In genomic region chr1:179091691-179092165, GRCh38 we compare ENCODE assay signal across 10 cellular contexts. TPM values are rescaled to one million over a fixed set of nuclear protein-coding genes. Genes with fewer than 3 reads are reported as not detected.
DNase-seq lines count a peak whose midpoint lies in the region; ATAC-seq and TF ChIP-seq lines count a peak whose summit lies in the region.
"Had no signal": no experiment of that assay in that cellular context is flagged by ENCODE, and none has a peak within 500 bp of the region (broad histone marks: within the 10 kb centered on the region; RNA-seq: fewer than 3 reads in every experiment).

No MANE protein-coding gene starts in this region.

- H3K27me3 ChIP-seq in RWPE2 (ENCODE audit: insufficient read depth, poor library complexity, severe bottlenecking) (no peaks in the 10 kb centered on the region), spleen (replicated peaks in 1 of 7) (no peaks in the 10 kb centered on the region)

- H3K27ac Mint-ChIP-seq in glutamatergic neuron (ENCODE audit: unreplicated experiment) = peak overlapping the region; percentile 93

- H3K4me3 ChIP-seq in RWPE2 (ENCODE audit: severe bottlenecking) (no peak overlapping the region), spleen (no peak overlapping the region)

- ATAC-seq in RWPE2 (ENCODE audit: low read depth) = peak; percentile 41
- no peak for ATAC-seq in GM19035 (IDR thresholded peaks at IDR 0.05; ENCODE audit: unreplicated experiment)
- no peak for ATAC-seq in HG03565 (IDR thresholded peaks at IDR 0.05; ENCODE audit: unreplicated experiment)
- ATAC-seq: activated CD4-positive, CD25-positive, alpha-beta regulatory T cell treated with anti-CD3 and anti-CD28 coated beads, Interleukin-2, amount 50 U/mL, for 24 hours had no signal

- WGBS in spleen, 5 donors = 35 to 79% (median 55%) methylated on average over 4 to 5 of the region's 5 CpGs

- H3K9me3 ChIP-seq in RWPE2 (ENCODE audit: severe bottlenecking) (no peaks in the 10 kb centered on the region), spleen (no peaks in the 10 kb centered on the region)

- DNase-seq in GM04504 (ENCODE audit: low read depth) = peak; percentile 55
- no peak for DNase-seq in RWPE2 (ENCODE audit: low spot score)
- DNase-seq in glutamatergic neuron = peak; percentile 77
- DNase-seq in spleen = no peak
- DNase-seq in mucosa of gallbladder (ENCODE audit: low spot score) = no peak
- DNase-seq in stimulated activated CD4-positive, alpha-beta T cell treated with anti-CD3 and anti-CD28 coated beads, Interleukin-2, amount 100 ng/mL, for 24 hours = no peak
- DNase-seq: NCI-H510A had no signal

- no peak for TF ChIP-seq CTCF in RWPE2 (IDR thresholded peaks at IDR 0.05; ENCODE audit: poor library complexity, severe bottlenecking)
- TF ChIP-seq CTCF in glutamatergic neuron (IDR thresholded peaks at IDR 0.05; ENCODE audit: partially characterized antibody, unreplicated experiment) = no peak
- TF ChIP-seq CTCF in spleen (IDR thresholded peaks at IDR 0.05 in 8 of 11, conservative IDR thresholded peaks at IDR 0.05 in 3 of 11) = no peak

- peaks cover 4% of the 10 kb centered on the region for H3K9me3 Mint-ChIP-seq in glutamatergic neuron (ENCODE audit: unreplicated experiment)

- peaks cover 23% of the 10 kb centered on the region for H3K4me1 Mint-ChIP-seq in glutamatergic neuron (ENCODE audit: low read depth, unreplicated experiment)

- peak overlapping the region; percentile 53 for H3K4me3 Mint-ChIP-seq in glutamatergic neuron (ENCODE audit: unreplicated experiment)

- intact Hi-C loops in spleen (cut with DNase I; ENCODE audit: low total_unique reads) = no loop called here

- H3K27ac ChIP-seq in RWPE2 (ENCODE audit: poor library complexity, severe bottlenecking) = no peak overlapping the region
- peak overlapping the region in 6 of 8 donors; percentile 15 to 75 (median 55) for H3K27ac ChIP-seq in spleen

- H3K36me3 Mint-ChIP-seq in glutamatergic neuron (ENCODE audit: unreplicated experiment) = peaks cover 7% of the 10 kb centered on the region

- H3K4me1 ChIP-seq in RWPE2 (ENCODE audit: insufficient read depth, poor library complexity, severe bottlenecking) (no peaks in the 10 kb centered on the region), spleen (peaks cover 11 to 60% (median 45%) of the 10 kb centered on the region in 6 donors)

- peaks cover 7% of the 10 kb centered on the region for H3K27me3 Mint-ChIP-seq in glutamatergic neuron (ENCODE audit: unreplicated experiment)

- TF ChIP-seq POLR2A in spleen (IDR thresholded peaks at IDR 0.05) = no peak

- H3K36me3 ChIP-seq in RWPE2 (ENCODE audit: low read depth) (peaks cover 59% of the 10 kb centered on the region), spleen (peaks cover 0 to 98% (median 69%) of the 10 kb centered on the region in 6 donors)

RNA-seq across cellular contexts. Expression of gene TOR3A, which starts 9.9 kb away (rescaled TPM):
- 8.2 TPM for total RNA-seq in glutamatergic neuron (ENCODE audit: unreplicated experiment)
- total RNA-seq in spleen = 10 to 100 TPM; 38.5 to 51.7 (median 42.1) TPM
- 10 to 100 TPM; 27.9 to 42.2 (median 41.0) TPM for polyA plus RNA-seq in spleen
- total RNA-seq in mucosa of gallbladder = 31.1 TPM

Comparison
In these comparisons a context has a peak if more than half of its experiments do, and no peak if none do; other contexts are left out.
1. DNase-seq: peak in GM04504 (single experiment) and glutamatergic neuron (single experiment); none in RWPE2 (single experiment), spleen (single experiment), mucosa of gallbladder (single experiment) and stimulated activated CD4-positive, alpha-beta T cell treated with anti-CD3 and anti-CD28 coated beads, Interleukin-2, amount 100 ng/mL, for 24 hours (0 of 2).